Comparison of ENCODE assay signal across 7 cellular contexts in genomic region chr17:74190154-74190553, GRCh38. TPM values are rescaled to one million over a fixed set of nuclear protein-coding genes. Genes with fewer than 3 reads are reported as not detected.
DNase-seq lines count a peak whose midpoint lies in the region; FAIRE-seq and TF ChIP-seq lines count a peak whose summit lies in the region.

No MANE protein-coding gene starts in this region.

- peak overlapping the region; percentile 68 for H2AFZ ChIP-seq in H1 (ENCODE audit: low read length)
- no peak overlapping the region for H2AFZ ChIP-seq in H9 (ENCODE audit: low read length)

- H3K4me3 Mint-ChIP-seq in HFFc6 (no peak overlapping the region), H9 (no peak overlapping the region)
- H3K4me3 Mint-ChIP-seq in activated naive CD4-positive, alpha-beta T cell treated with anti-CD3 and anti-CD28 coated beads for 36 hours: no peak overlapping the region

- H3K23me2 ChIP-seq in H1 (ENCODE audit: low read depth, low read length) (no peaks in the 10 kb centered on the region; the same call in 1 of the 2 replicates), H9 (ENCODE audit: insufficient read length, low read depth, low read length, poor library complexity, severe bottlenecking) (no peaks in the 10 kb centered on the region)

- H3K23ac ChIP-seq in H1 (ENCODE audit: insufficient read length) (no peak overlapping the region), H9 (ENCODE audit: insufficient read length, low read depth, low read length) (no peak overlapping the region)

- no peak for TF ChIP-seq CTCF in HFFc6 (IDR thresholded peaks at IDR 0.05)
- TF ChIP-seq CTCF in H1 (IDR thresholded peaks at IDR 0.05; ENCODE audit: control extremely low read depth in 1 of 3, insufficient read depth in 1 of 3, low read depth in 1 of 3, low read length in 3 of 3): no peak
- TF ChIP-seq CTCF in H9 (conservative IDR thresholded peaks at IDR 0.05): no peak

- H3K18ac ChIP-seq in H1 (ENCODE audit: extremely low read depth, low read length) (no peak overlapping the region), H9 (ENCODE audit: insufficient read length, low read depth, low read length) (no peak overlapping the region)

- no peak for TF ChIP-seq RAD21 in H1 (IDR thresholded peaks at IDR 0.05 in 1 of 2, conservative IDR thresholded peaks at IDR 0.05 in 1 of 2; ENCODE audit: low read depth in 2 of 2, low read length in 2 of 2)

- H2BK20ac ChIP-seq in H1 (ENCODE audit: low read length): no peak overlapping the region
- H2BK20ac ChIP-seq in H9 (ENCODE audit: low read depth, low read length, poor library complexity, severe bottlenecking): no peak overlapping the region

- no peak overlapping the region for H3K56ac ChIP-seq in H1 (replicated peaks; ENCODE audit: insufficient read length, low read depth, low read length)
- H3K56ac ChIP-seq in H9 (ENCODE audit: insufficient read length, low read depth, low read length): no peak overlapping the region

- H3K79me1 ChIP-seq in H1 (ENCODE audit: low read depth, low read length) (no peaks in the 10 kb centered on the region), H9 (ENCODE audit: insufficient read depth, low read depth, low read length, poor library complexity, severe bottlenecking) (no peaks in the 10 kb centered on the region)

- CTCF ChIA-PET in H1 (lab: Charles Lee; ENCODE audit: partially characterized antibody): interaction anchor here (1.2 to 3.3 kb wide), 4 partner anchors 10 to 100 kb away, joined by 3 to 19 read pairs (median 4); no protein-coding TSS in a partner anchor
- CTCF ChIA-PET in activated naive CD4-positive, alpha-beta T cell treated with anti-CD3 and anti-CD28 coated beads for 36 hours (lab: Charles Lee): interaction anchor here (1.0 to 1.4 kb wide), 2 partner anchors 9 to 13 kb away, joined by 5 read pairs; no protein-coding TSS in a partner anchor

- H2BK120ac ChIP-seq in H1 (replicated peaks; ENCODE audit: low read depth, low read length) (no peak overlapping the region), H9 (ENCODE audit: low read depth, low read length, poor library complexity, severe bottlenecking) (no peak overlapping the region)

- H3K36me3 Mint-ChIP-seq in HFFc6 (ENCODE audit: low read depth) (no peaks in the 10 kb centered on the region), H9 (ENCODE audit: insufficient read depth in 1 of 3, low read depth in 3 of 3) (no peaks in the 10 kb centered on the region)
- no peaks in the 10 kb centered on the region for H3K36me3 Mint-ChIP-seq in activated naive CD4-positive, alpha-beta T cell treated with anti-CD3 and anti-CD28 coated beads for 36 hours (ENCODE audit: low read depth)

- H4K8ac ChIP-seq in H1 (ENCODE audit: extremely low read depth, insufficient read depth, low read length): no peak overlapping the region
- H4K8ac ChIP-seq in H9 (replicated peaks; ENCODE audit: insufficient read length, low read depth, low read length): no peak overlapping the region

- no peak overlapping the region for H2BK5ac ChIP-seq in H1 (ENCODE audit: low read depth, low read length)
- no peak overlapping the region for H2BK5ac ChIP-seq in H9 (ENCODE audit: insufficient read length, low read length)

- peaks cover 0 to 4% (median 0%) of the 10 kb centered on the region in 4 experiments; a peak in 1 of 7 replicates for H3K4me1 ChIP-seq in H1 (replicated peaks in 1 of 4; ENCODE audit: control insufficient read depth in 3 of 4, insufficient read depth in 4 of 4, low read length in 3 of 4)
- no peaks in the 10 kb centered on the region for H3K4me1 ChIP-seq in H9 (ENCODE audit: insufficient read depth, low read length)

- H3K4me2 ChIP-seq in H1 (ENCODE audit: insufficient read depth in 1 of 2, low read depth in 2 of 2, low read length in 2 of 2): no peak overlapping the region
- no peak overlapping the region for H3K4me2 ChIP-seq in H9 (ENCODE audit: insufficient read depth, insufficient read length, low read length)

- POLR2A ChIA-PET in H1 (lab: Charles Lee; ENCODE audit: partially characterized antibody): interaction anchor here (1.0 to 7.4 kb wide), 3 partner anchors 10 to 19 kb away, joined by 3 to 55 read pairs (median 9); partner anchors contain the start of gene RPL38

- H4K20me1 ChIP-seq in H1 (replicated peaks in 1 of 2; ENCODE audit: control insufficient read depth in 1 of 2, insufficient read depth in 2 of 2, low read length in 2 of 2): no peaks in the 10 kb centered on the region
- H4K20me1 ChIP-seq in H9 (ENCODE audit: control insufficient read depth, insufficient read depth, insufficient read length): peaks cover 4% of the 10 kb centered on the region

- H2AK5ac ChIP-seq in H1 (ENCODE audit: low read depth, low read length) (no peak overlapping the region), H9 (ENCODE audit: insufficient read length, low read length) (no peak overlapping the region)

- DNase-seq in GM03348 (ENCODE audit: low spot score) (peak; percentile 48), HFFc6 (peak; percentile 42), NCI-H774 (lab: John Stamatoyannopoulos, UW) (peak; percentile 88), H1 (ENCODE audit: low read depth in 1 of 2, low spot score in 2 of 2) (no peak), putamen (ENCODE audit: low spot score) (peak; percentile 69), H9 (no peak)
- DNase-seq in activated naive CD4-positive, alpha-beta T cell treated with anti-CD3 and anti-CD28 coated beads for 36 hours: no peak

- no peaks in the 10 kb centered on the region for H3K36me3 ChIP-seq in H1 (ENCODE audit: control insufficient read depth in 2 of 4, insufficient read depth in 4 of 4, low read length in 3 of 4)

- H3K27ac ChIP-seq in H1 (ENCODE audit: low read depth, low read length): no peak overlapping the region
- H3K27ac ChIP-seq in H9 (ENCODE audit: insufficient read length, low read depth, low read length): no peak overlapping the region

- no peak overlapping the region for H4K91ac ChIP-seq in H1 (replicated peaks; ENCODE audit: insufficient read length, low read length)
- H4K91ac ChIP-seq in H9 (ENCODE audit: insufficient read length, low read depth, low read length): no peak overlapping the region

- no peak overlapping the region for H3K14ac ChIP-seq in H1 (ENCODE audit: insufficient read length)
- no peak overlapping the region for H3K14ac ChIP-seq in H9 (ENCODE audit: insufficient read depth, low read length)

- H3K79me2 ChIP-seq in H1 (ENCODE audit: control insufficient read depth in 1 of 2, insufficient read depth in 2 of 2, low read length in 2 of 2) (no peaks in the 10 kb centered on the region), H9 (ENCODE audit: insufficient read depth, low read length) (no peaks in the 10 kb centered on the region)

- H3K27ac Mint-ChIP-seq in HFFc6: no peak overlapping the region
- no peak overlapping the region for H3K27ac Mint-ChIP-seq in H9
- no peak overlapping the region for H3K27ac Mint-ChIP-seq in activated naive CD4-positive, alpha-beta T cell treated with anti-CD3 and anti-CD28 coated beads for 36 hours

- H3K4me3 ChIP-seq in H1 (ENCODE audit: extremely low read depth in 1 of 4, insufficient read depth in 2 of 4, low read depth in 3 of 4, low read length in 4 of 4): no peak overlapping the region

- 64% methylated on average over 2 of the region's 2 CpGs; no CpG with 5 or more reads in 1 of the 2 experiments for WGBS in H1 (ENCODE audit: extremely low coverage in 1 of 2, insufficient coverage in 1 of 2, insufficient read length in 1 of 2, insufficient replicate concordance in 2 of 2, low coverage in 1 of 2, low lambda C conversion rate in 2 of 2, missing lambda C conversion rate in 1 of 2), 2 experiments
- WGBS in H9 (ENCODE audit: extremely low coverage, insufficient read length, low lambda C conversion rate): no CpG with 5 or more reads among the region's 2 CpGs

- H4K5ac ChIP-seq in H1 (ENCODE audit: insufficient read length, low read depth, low read length) (no peak overlapping the region), H9 (ENCODE audit: insufficient read length, low read depth, low read length) (no peak overlapping the region)

- peak; percentile 88 for FAIRE-seq in H1 (lab: Jason Lieb, UNC)

- TF ChIP-seq POLR2A in H1 (IDR thresholded peaks at IDR 0.05; ENCODE audit: control extremely low read depth in 1 of 2, low read depth in 2 of 2, low read length in 2 of 2): no peak

- H3K4ac ChIP-seq in H1 (replicated peaks; ENCODE audit: insufficient read length, low read depth, low read length): no peak overlapping the region
- no peak overlapping the region for H3K4ac ChIP-seq in H9 (ENCODE audit: low read depth, low read length)

- no peak overlapping the region for H2BK12ac ChIP-seq in H1 (ENCODE audit: low read depth, low read length)
- no peak overlapping the region for H2BK12ac ChIP-seq in H9 (ENCODE audit: insufficient read length, low read depth, low read length)

- H3K4me1 Mint-ChIP-seq in HFFc6 (ENCODE audit: low read depth) (no peaks in the 10 kb centered on the region), H9 (peaks cover 12 to 36% of the 10 kb centered on the region in 2 experiments)
- no peaks in the 10 kb centered on the region for H3K4me1 Mint-ChIP-seq in activated naive CD4-positive, alpha-beta T cell treated with anti-CD3 and anti-CD28 coated beads for 36 hours (ENCODE audit: low read depth)

- H3K9me3 Mint-ChIP-seq in HFFc6 (0 out of 2 replicates have a peak, but pooled peaks cover 3% of the 10 kb centered on the region), H9 (no peaks in the 10 kb centered on the region; a peak in 3 of 5 replicates)
- H3K9me3 Mint-ChIP-seq in activated naive CD4-positive, alpha-beta T cell treated with anti-CD3 and anti-CD28 coated beads for 36 hours: no peaks in the 10 kb centered on the region

- no peak for TF ChIP-seq EP300 in H1 (IDR thresholded peaks at IDR 0.05; ENCODE audit: borderline replicate concordance in 1 of 2, low read depth in 2 of 2, low read length in 2 of 2)

- no peak overlapping the region for H2BK15ac ChIP-seq in H1 (ENCODE audit: low read length)
- no peak overlapping the region for H2BK15ac ChIP-seq in H9 (ENCODE audit: low read depth, low read length)

- peaks cover 20% of the 10 kb centered on the region for H3K27me3 Mint-ChIP-seq in HFFc6 (ENCODE audit: insufficient read depth)
- H3K27me3 Mint-ChIP-seq in H9 (ENCODE audit: low read depth): peaks cover 18% of the 10 kb centered on the region
- H3K27me3 Mint-ChIP-seq in activated naive CD4-positive, alpha-beta T cell treated with anti-CD3 and anti-CD28 coated beads for 36 hours (ENCODE audit: low read depth): peaks cover 6% of the 10 kb centered on the region

- H3K9me3 ChIP-seq in H1 (ENCODE audit: insufficient read depth in 2 of 2, low read depth in 1 of 2, low read length in 1 of 2) (no peaks in the 10 kb centered on the region), H9 (ENCODE audit: control insufficient read depth, low read depth, low read length) (no peaks in the 10 kb centered on the region)

- H3T11ph ChIP-seq in H9 (ENCODE audit: low read length): no peak overlapping the region

- H3K27me3 ChIP-seq in H1 (replicated peaks in 1 of 4; ENCODE audit: control insufficient read depth in 3 of 4, extremely low read depth in 1 of 4, insufficient read depth in 3 of 4, low read length in 3 of 4) (no peaks in the 10 kb centered on the region), H9 (ENCODE audit: insufficient read depth, low read length) (no peaks in the 10 kb centered on the region)

- H3K9ac ChIP-seq in H1 (replicated peaks in 1 of 4; ENCODE audit: extremely low read depth in 1 of 4, low read depth in 3 of 4, low read length in 3 of 4) (no peak overlapping the region), H9 (ENCODE audit: extremely low read depth, insufficient read length, low read length) (no peak overlapping the region)

- intact Hi-C loops in activated naive CD4-positive, alpha-beta T cell treated with anti-CD3 and anti-CD28 coated beads for 36 hours (cut with micrococcal nuclease): no loop called here

RNA-seq across cellular contexts. Expression of gene RPL38, which starts 13.3 kb away (rescaled TPM):
- total RNA-seq in HFFc6 (2021; fragmentation: NEBNext Ultra II Directional; extraction: Animal tissue kit (Norgen Biotek cat#: 25700)): 100 to 1,000 TPM; 660 to 867 (median 812) TPM
- 1,195 and 1,222 TPM in 2 replicates for total RNA-seq in H1 (2021; fragmentation: NEBNext Ultra II Directional; extraction: Animal tissue kit (Norgen Biotek cat#: 25700))
- polyA plus RNA-seq in H1 (2011; rRNA removed): 412 and 510 TPM in 2 replicates
- polyA plus RNA-seq in H1 (2011; cell fraction: cytosol; rRNA removed): 1,085 TPM
- polyA plus RNA-seq in H1 (2011; cell fraction: nucleus; rRNA removed): 1,333 TPM
- 3,837 to 6,357 TPM (median 4,194 TPM) in 4 replicates for polyA plus RNA-seq in H1 (2012, experiment 1 of 2)
- 920 TPM for polyA plus RNA-seq in H1 (2012, experiment 2 of 2)
- polyA plus RNA-seq in H1 (2013, experiment 1 of 2): 4,258 TPM
- polyA plus RNA-seq in H1 (2013, experiment 2 of 2): 4,313 TPM
- polyA minus RNA-seq in H1 (2011; rRNA and poly(A)+ RNA removed): 802 and 987 TPM in 2 replicates
- 425 TPM for polyA minus RNA-seq in H1 (2011; cell fraction: cytosol; rRNA and poly(A)+ RNA removed)
- 337 TPM for polyA minus RNA-seq in H1 (2011; cell fraction: nucleus; rRNA and poly(A)+ RNA removed)
- total RNA-seq in H9 (2021): 1,354 and 1,358 TPM in 2 replicates
- 1,000 to 10,000 TPM; 1,784 to 1,916 TPM for total RNA-seq in activated naive CD4-positive, alpha-beta T cell treated with anti-CD3 and anti-CD28 coated beads for 36 hours

RNA-seq across cellular contexts. Expression of gene TTYH2, which starts 23.2 kb away (rescaled TPM):
- total RNA-seq in HFFc6 (2021; fragmentation: NEBNext Ultra II Directional; extraction: Animal tissue kit (Norgen Biotek cat#: 25700)): 1 to 10 TPM; 1.2 to 2.7 (median 1.9) TPM
- total RNA-seq in H1 (2021; fragmentation: NEBNext Ultra II Directional; extraction: Animal tissue kit (Norgen Biotek cat#: 25700)): 3.2 and 3.7 TPM in 2 replicates
- polyA plus RNA-seq in H1 (2011; rRNA removed): 9.2 and 17.3 TPM in 2 replicates
- polyA plus RNA-seq in H1 (2011; cell fraction: cytosol; rRNA removed): 7.6 TPM
- 16.4 TPM for polyA plus RNA-seq in H1 (2011; cell fraction: nucleus; rRNA removed)
- 3.1 to 4.0 TPM (median 3.4 TPM) in 4 replicates for polyA plus RNA-seq in H1 (2012, experiment 1 of 2)
- polyA plus RNA-seq in H1 (2012, experiment 2 of 2): 3.2 TPM
- polyA plus RNA-seq in H1 (2013, experiment 1 of 2): 5.3 TPM
- 5.8 TPM for polyA plus RNA-seq in H1 (2013, experiment 2 of 2)
- polyA minus RNA-seq in H1 (2011; rRNA and poly(A)+ RNA removed): 7.4 and 9.7 TPM in 2 replicates
- polyA minus RNA-seq in H1 (2011; cell fraction: cytosol; rRNA and poly(A)+ RNA removed): 3.1 TPM
- polyA minus RNA-seq in H1 (2011; cell fraction: nucleus; rRNA and poly(A)+ RNA removed): 8.3 TPM
- 1.6 and 3.2 TPM in 2 replicates for total RNA-seq in H9 (2021)
- total RNA-seq in activated naive CD4-positive, alpha-beta T cell treated with anti-CD3 and anti-CD28 coated beads for 36 hours: 1 to 10 TPM; 2.5 to 2.8 TPM

Comparison
In these comparisons a context has a peak if more than half of its experiments do, and no peak if none do; other contexts are left out.
1. DNase-seq: peak in GM03348 (single experiment), HFFc6 (single experiment), NCI-H774 (single experiment) and putamen (single experiment); none in H1 (0 of 2), H9 (single experiment) and activated naive CD4-positive, alpha-beta T cell treated with anti-CD3 and anti-CD28 coated beads for 36 hours (single experiment).